10 cellular contexts compared by ENCODE assay signal in genomic region chr19:56637976-56638555, GRCh38. TPM values are rescaled to one million over a fixed set of nuclear protein-coding genes. Genes with fewer than 3 reads are reported as not detected.
A peak's percentile ranks its signal among the peaks of the same experiment; 100 is the strongest.
DNase-seq lines count a peak whose midpoint lies in the region; ATAC-seq and TF ChIP-seq lines count a peak whose summit lies in the region.
"Had no signal": no experiment of that assay in that cellular context is flagged by ENCODE, and none has a peak within 500 bp of the region (broad histone marks: within the 10 kb centered on the region; RNA-seq: fewer than 3 reads in every experiment).

No MANE protein-coding gene starts in this region.

- H3K36me3 ChIP-seq in mucosa of descending colon (ENCODE audit: low read depth): no peaks in the 10 kb centered on the region

- H3K4me3 Mint-ChIP-seq in T-helper 2 cell treated with Interferon-gamma antibody and Interleukin-4, amounts not matched to agents 5 μg/mL and 100 μg/mL, for 36 hours: no peak overlapping the region
- H3K4me3 Mint-ChIP-seq: B cell, T-cell had no signal

- ATAC-seq in esophagus mucosa: peak; percentile 57
- peak; percentile 29 for ATAC-seq in mucosa of descending colon
- ATAC-seq in HG03521 (IDR thresholded peaks at IDR 0.05; ENCODE audit: unreplicated experiment): no peak
- no peak for ATAC-seq in GM18505 (IDR thresholded peaks at IDR 0.05; ENCODE audit: unreplicated experiment)
- ATAC-seq: T-cell had no signal

- H3K36me3 Mint-ChIP-seq in T-helper 2 cell treated with Interferon-gamma antibody and Interleukin-4, amounts not matched to agents 5 μg/mL and 100 μg/mL, for 36 hours (ENCODE audit: low read depth): peaks cover 6% of the 10 kb centered on the region

- TF ChIP-seq POLR2A in GM18505 (IDR thresholded peaks at IDR 0.05; ENCODE audit: borderline replicate concordance, extremely low read depth, insufficient read depth, insufficient read length): no peak

- peaks cover 48% of the 10 kb centered on the region for H3K9me3 Mint-ChIP-seq in T-helper 2 cell treated with Interferon-gamma antibody and Interleukin-4, amounts not matched to agents 5 μg/mL and 100 μg/mL, for 36 hours

- TF ChIP-seq CTCF in mucosa of descending colon (IDR thresholded peaks at IDR 0.05): no peak

- H3K4me1 Mint-ChIP-seq in T-helper 2 cell treated with Interferon-gamma antibody and Interleukin-4, amounts not matched to agents 5 μg/mL and 100 μg/mL, for 36 hours (ENCODE audit: low read depth): no peaks in the 10 kb centered on the region
- H3K4me1 Mint-ChIP-seq: B cell, T-cell had no signal

- no peak overlapping the region for H3K27ac Mint-ChIP-seq in T-helper 2 cell treated with Interferon-gamma antibody and Interleukin-4, amounts not matched to agents 5 μg/mL and 100 μg/mL, for 36 hours
- H3K27ac Mint-ChIP-seq: B cell, T-cell had no signal

- H3K4me3 ChIP-seq in mucosa of descending colon: no peak overlapping the region

- no peaks in the 10 kb centered on the region for H3K27me3 Mint-ChIP-seq in T-helper 2 cell treated with Interferon-gamma antibody and Interleukin-4, amounts not matched to agents 5 μg/mL and 100 μg/mL, for 36 hours (ENCODE audit: low read depth)
- H3K27me3 Mint-ChIP-seq: T-cell had no signal

- no peaks in the 10 kb centered on the region for H3K4me1 ChIP-seq in mucosa of descending colon (ENCODE audit: low read depth)

- intact Hi-C loops in mucosa of descending colon (cut with DNase I, micrococcal nuclease): no loop called here

- H3K9me3 ChIP-seq in mucosa of descending colon: peaks cover 93% of the 10 kb centered on the region

- DNase-seq in activated CD4-positive, alpha-beta T cell treated with anti-CD3 and anti-CD28 coated beads for 48 hours: peak; percentile 65
- no peak for DNase-seq in activated CD4-positive, alpha-beta T cell treated with anti-CD3 and anti-CD28 coated beads, Interleukin-2, amount 50 U/mL, for 4 hours
- DNase-seq in T-helper 2 cell treated with Interferon-gamma antibody and Interleukin-4, amounts not matched to agents 5 μg/mL and 100 μg/mL, for 36 hours (ENCODE audit: low spot score): peak; percentile 18
- peak in 2 of 3 donors; percentile 38 to 58 for DNase-seq in mucosa of descending colon
- peak; percentile 72 for DNase-seq in ureter (ENCODE audit: low spot score)

RNA-seq across cellular contexts. Expression of gene SMIM17, which starts 4.9 kb away (rescaled TPM):
- not detected for total RNA-seq in esophagus mucosa
- total RNA-seq in mucosa of descending colon: under 1 TPM in 2 of 3 donors, not detected in 1; 0.38 to 0.47 TPM
- not detected for total RNA-seq in ureter
- total RNA-seq: B cell, T-cell had no signal

RNA-seq across cellular contexts. Expression of gene ZNF835, which starts 33.5 kb away (rescaled TPM):
- total RNA-seq in esophagus mucosa (0.04 TPM), mucosa of descending colon (1 to 10 TPM in 1 of 3 donors, under 1 TPM in 2; 0.72 to 9.1 (median 0.77) TPM), ureter (3.9 TPM)

RNA-seq across cellular contexts. Expression of gene ZNF71, which starts 43.0 kb away (rescaled TPM):
- 1.9 TPM for total RNA-seq in esophagus mucosa
- 10 to 100 TPM in 1 of 3 donors, 1 to 10 TPM in 2; 2.8 to 12.2 (median 3.2) TPM for total RNA-seq in mucosa of descending colon
- 7.4 TPM for total RNA-seq in ureter

Comparison
In these comparisons a context has a peak if more than half of its experiments do, and no peak if none do; other contexts are left out.
1. DNase-seq: peak in activated CD4-positive, alpha-beta T cell treated with anti-CD3 and anti-CD28 coated beads for 48 hours (single experiment), T-helper 2 cell treated with Interferon-gamma antibody and Interleukin-4, amounts not matched to agents 5 μg/mL and 100 μg/mL, for 36 hours (single experiment), mucosa of descending colon (2 of 3) and ureter (single experiment); none in activated CD4-positive, alpha-beta T cell treated with anti-CD3 and anti-CD28 coated beads, Interleukin-2, amount 50 U/mL, for 4 hours (0 of 2).
2. ATAC-seq: peak in esophagus mucosa (single experiment) and mucosa of descending colon (single experiment); none in HG03521 (single experiment) and GM18505 (single experiment).